ENCODE assay signal across 8 cellular contexts in genomic region chr7:88927-89921, GRCh38.
DNase-seq lines count a peak whose midpoint lies in the region; ATAC-seq and TF ChIP-seq lines count a peak whose summit lies in the region.

No MANE protein-coding gene starts in this region.

- peak overlapping the region; percentile 17 to 74 (median 65); a peak in 21 of 22 replicates for H3K9ac ChIP-seq in BLaER1 treated with 17β-estradiol and CSF1 and Interleukin-3, amounts not matched to agents 10 nM and 100 nM
- H3K9ac ChIP-seq in endodermal cell (ENCODE audit: extremely low read depth, low read length, poor library complexity, severe bottlenecking) (no peak overlapping the region), MM.1S (ENCODE audit: low read length) (no peak overlapping the region)

- H3F3A ChIP-seq in MM.1S (ENCODE audit: insufficient read depth, low read length): no peaks in the 10 kb centered on the region

- H3K4me3 Mint-ChIP-seq in endodermal cell (no peak overlapping the region), neural crest cell (no peak overlapping the region)

- H2AFZ ChIP-seq in MM.1S (ENCODE audit: low read length): no peak overlapping the region

- H3K9me3 ChIP-seq in BLaER1 treated with 17β-estradiol and CSF1 and Interleukin-3, amounts not matched to agents 10 nM and 100 nM (replicated peaks in 1 of 11): peaks cover 0 to 4% (median 0%) of the 10 kb centered on the region in 11 experiments; a peak in 1 of 22 replicates
- H3K9me3 ChIP-seq in endodermal cell (ENCODE audit: control insufficient read depth, low read length) (no peaks in the 10 kb centered on the region), MM.1S (replicated peaks; ENCODE audit: insufficient read depth, low read length) (no peaks in the 10 kb centered on the region)

- H3K27me3 Mint-ChIP-seq in endodermal cell (ENCODE audit: insufficient read depth) (no peaks in the 10 kb centered on the region), neural crest cell (ENCODE audit: low read depth) (no peaks in the 10 kb centered on the region)

- H3K4me1 Mint-ChIP-seq in endodermal cell (peaks cover 43% of the 10 kb centered on the region), neural crest cell (peaks cover 34% of the 10 kb centered on the region)

- no peaks in the 10 kb centered on the region for H3K36me3 Mint-ChIP-seq in endodermal cell (ENCODE audit: low read depth)
- no peaks in the 10 kb centered on the region for H3K36me3 Mint-ChIP-seq in neural crest cell (ENCODE audit: low read depth)

- no peaks in the 10 kb centered on the region for H3K27me3 ChIP-seq in BLaER1 treated with 17β-estradiol and CSF1 and Interleukin-3, amounts not matched to agents 10 nM and 100 nM
- no peaks in the 10 kb centered on the region for H3K27me3 ChIP-seq in endodermal cell (ENCODE audit: control insufficient read depth, insufficient read depth, low read length, poor library complexity, severe bottlenecking)
- H3K27me3 ChIP-seq in MM.1S (replicated peaks; ENCODE audit: insufficient read depth, low read length): no peaks in the 10 kb centered on the region

- H4K20me1 ChIP-seq in BLaER1 treated with 17β-estradiol and CSF1 and Interleukin-3, amounts not matched to agents 10 nM and 100 nM: no peaks in the 10 kb centered on the region
- no peaks in the 10 kb centered on the region for H4K20me1 ChIP-seq in MM.1S (ENCODE audit: insufficient read depth, low read length)

- CTCF ChIA-PET in GM10248 (lab: Yijun Ruan, JAX): no interaction called here

- peak overlapping the region in 3 of 10 experiments; percentile 2 to 46 (median 11); a peak in 4 of 20 replicates for H3K4me3 ChIP-seq in BLaER1 treated with 17β-estradiol and CSF1 and Interleukin-3, amounts not matched to agents 10 nM and 100 nM
- no peak overlapping the region for H3K4me3 ChIP-seq in endodermal cell (ENCODE audit: low read length)
- no peak overlapping the region for H3K4me3 ChIP-seq in MM.1S (ENCODE audit: low read length)

- TF ChIP-seq CTCF in endodermal cell (conservative IDR thresholded peaks at IDR 0.05) (no peak), neural crest cell (conservative IDR thresholded peaks at IDR 0.05) (no peak), GM10248 (IDR thresholded peaks at IDR 0.05; ENCODE audit: control extremely low read depth, extremely low read depth, low read depth, missing control alignments) (no peak), MM.1S (IDR thresholded peaks at IDR 0.05; ENCODE audit: low read length) (no peak)

- H3K27ac ChIP-seq in BLaER1 treated with 17β-estradiol and CSF1 and Interleukin-3, amounts not matched to agents 10 nM and 100 nM: peak overlapping the region; percentile 65 to 88 (median 80); a peak in 21 of 22 replicates
- H3K27ac ChIP-seq in endodermal cell (ENCODE audit: low read depth, low read length): no peak overlapping the region
- no peak overlapping the region for H3K27ac ChIP-seq in MM.1S (ENCODE audit: low read length)

- POLR2A ChIA-PET in GM10248 (lab: Yijun Ruan, JAX): no interaction called here

- no peak for ATAC-seq in HG03442 (IDR thresholded peaks at IDR 0.05; ENCODE audit: unreplicated experiment)

- H3K36me3 ChIP-seq in BLaER1 treated with 17β-estradiol and CSF1 and Interleukin-3, amounts not matched to agents 10 nM and 100 nM: no peaks in the 10 kb centered on the region
- H3K36me3 ChIP-seq in endodermal cell (ENCODE audit: control insufficient read depth, insufficient read depth, low read length) (no peaks in the 10 kb centered on the region), MM.1S (replicated peaks; ENCODE audit: insufficient read depth, low read length) (no peaks in the 10 kb centered on the region)

- 88 to 90% methylated on average over 5 to 13 of the region's 13 CpGs for WGBS in endodermal cell (ENCODE audit: insufficient coverage in 1 of 2, insufficient read length in 1 of 2), 2 experiments

- peak overlapping the region; percentile 88 to 100 (median 98) for H3K4me2 ChIP-seq in BLaER1 treated with 17β-estradiol and CSF1 and Interleukin-3, amounts not matched to agents 10 nM and 100 nM
- H3K4me2 ChIP-seq in MM.1S (ENCODE audit: low read depth, low read length): no peak overlapping the region

- H3K27ac Mint-ChIP-seq in endodermal cell (no peak overlapping the region), neural crest cell (ENCODE audit: unreplicated experiment) (peak overlapping the region; percentile 21)

- H3K9me3 Mint-ChIP-seq in endodermal cell: no peaks in the 10 kb centered on the region
- H3K9me3 Mint-ChIP-seq in neural crest cell: no peaks in the 10 kb centered on the region

- H3K79me2 ChIP-seq in MM.1S (ENCODE audit: low read length): no peaks in the 10 kb centered on the region

- peak; percentile 96 for DNase-seq in NCI-H226
- DNase-seq in endodermal cell: peak; percentile 47
- DNase-seq in neural crest cell (ENCODE audit: low read depth, low spot score): no peak
- DNase-seq in NCI-H2227 (lab: John Stamatoyannopoulos, UW; ENCODE audit: unreplicated experiment): no peak
- DNase-seq in GM10248 (ENCODE audit: extremely low spot score): no peak
- no peak for DNase-seq in MM.1S

- H3K4me1 ChIP-seq in BLaER1 treated with 17β-estradiol and CSF1 and Interleukin-3, amounts not matched to agents 10 nM and 100 nM: peaks cover 85 to 100% (median 92%) of the 10 kb centered on the region in 10 experiments
- no peaks in the 10 kb centered on the region for H3K4me1 ChIP-seq in endodermal cell (ENCODE audit: control insufficient read depth, insufficient read depth, low read length)
- H3K4me1 ChIP-seq in MM.1S (ENCODE audit: low read length): no peaks in the 10 kb centered on the region

- H3K9me2 ChIP-seq in MM.1S (replicated peaks; ENCODE audit: insufficient read depth, low read length): no peaks in the 10 kb centered on the region

Comparison
In these comparisons a context has a peak if more than half of its experiments do, and no peak if none do; other contexts are left out.
1. H3K27ac ChIP-seq: peak in BLaER1 treated with 17β-estradiol and CSF1 and Interleukin-3, amounts not matched to agents 10 nM and 100 nM (11 of 11); none in endodermal cell (single experiment) and MM.1S (single experiment).
2. H3K9ac ChIP-seq: peak in BLaER1 treated with 17β-estradiol and CSF1 and Interleukin-3, amounts not matched to agents 10 nM and 100 nM (11 of 11); none in endodermal cell (single experiment) and MM.1S (single experiment).
3. DNase-seq: peak in NCI-H226 (single experiment) and endodermal cell (single experiment); none in neural crest cell (single experiment), NCI-H2227 (single experiment), GM10248 (single experiment) and MM.1S (single experiment).